In the genomic region with DNA sequence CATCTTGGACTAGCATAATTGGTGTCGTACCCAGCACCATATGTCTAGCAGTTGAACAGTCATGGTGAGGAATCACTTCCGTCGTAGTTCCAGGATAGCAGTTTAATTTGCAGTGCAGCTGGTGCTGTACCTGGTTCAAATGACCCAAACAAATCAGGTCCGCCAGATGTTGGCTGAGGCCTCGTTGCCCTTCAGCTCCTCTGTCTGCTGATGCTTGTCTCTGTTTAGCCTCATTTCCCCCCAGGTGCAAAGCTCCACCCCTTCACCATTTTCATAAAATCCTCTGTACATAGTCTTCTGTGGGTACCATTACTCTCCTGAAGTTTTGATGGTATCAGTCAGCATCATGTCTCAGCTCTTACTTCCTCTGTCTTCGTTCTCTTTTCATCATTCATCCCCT, we compare ENCODE assay signal across 18 cellular contexts.
"Had no signal": no experiment of that assay in that cellular context is flagged by ENCODE, and none has a peak within 500 bp of the region (broad histone marks: within the 10 kb centered on the region; RNA-seq: fewer than 3 reads in every experiment).

No MANE protein-coding gene starts in this region.

- H3K4me1 ChIP-seq: parathyroid adenoma, thyroid gland had no signal

- H3K27ac ChIP-seq: brain microvascular endothelial cell, hepatocyte, parathyroid adenoma, thyroid gland, vagina had no signal

- H3K79me2 ChIP-seq: parathyroid adenoma had no signal

- DNase-seq: activated CD4-positive, alpha-beta T cell treated with anti-CD3 and anti-CD28 coated beads, Interleukin-2, amount 50 U/mL, for 4 hours; activated CD8-positive, alpha-beta memory T cell treated with anti-CD3 and anti-CD28 coated beads, Interleukin-2, amount 50 U/mL, for 4 hours; activated naive CD4-positive, alpha-beta T cell treated with anti-CD3 and anti-CD28 coated beads, Interleukin-2, amount 50 U/mL, for 16 hours; brain microvascular endothelial cell; cerebellar nuclear complex; endodermal cell; erythroblast; kidney glomerular epithelial cell; stimulated activated CD4-positive, alpha-beta T cell treated with anti-CD3 and anti-CD28 coated beads, Interleukin-2, amount 100 ng/mL, for 48 hours; stimulated activated CD8-positive, alpha-beta memory T cell treated with anti-CD3 and anti-CD28 coated beads, Interleukin-4, amount 100 ng/mL, for 48 hours; stomach; thyroid gland had no signal

- H3K4me2 ChIP-seq: hepatocyte had no signal

- H3K27me3 Mint-ChIP-seq: dendritic cell treated with granulocyte-macrophage colony-stimulating factor and Interleukin-4, amounts not matched to agents 40 ng/mL and 50 ng/mL, for 4 days had no signal

- H3K27ac Mint-ChIP-seq: activated T-helper 2 cell treated with anti-CD3 and anti-CD28 coated beads, Interferon-gamma antibody, Interleukin-2, Interleukin-4, amounts not matched to agents 10 μg/mL and 5 μg/mL and 100 μg/mL, durations not matched to agents 14 hours and 24 hours and 36 hours; dendritic cell treated with granulocyte-macrophage colony-stimulating factor and Interleukin-4, amounts not matched to agents 40 ng/mL and 50 ng/mL, for 4 days; endodermal cell; T-helper 1 cell treated with Interleukin-12 subunit alpha and Interleukin-12 subunit beta and Interleukin-4 antibody, amounts not matched to agents 30 μg/mL and 1 μg/mL, for 36 hours had no signal

- H2AFZ ChIP-seq: hepatocyte, parathyroid adenoma had no signal

- H3K4me1 Mint-ChIP-seq: endodermal cell had no signal

- H3K36me3 ChIP-seq: brain microvascular endothelial cell, thyroid gland, vagina had no signal

- H3K9ac ChIP-seq: parathyroid adenoma had no signal

- H3K4me3 ChIP-seq: hepatocyte, stomach, thyroid gland, vagina had no signal

- H3K9me3 ChIP-seq: stomach, thyroid gland, vagina had no signal

- H3K27me3 ChIP-seq: brain microvascular endothelial cell, hepatocyte, stomach, thyroid gland, vagina had no signal

- H3K4me3 Mint-ChIP-seq: dendritic cell treated with granulocyte-macrophage colony-stimulating factor and Interleukin-4, amounts not matched to agents 40 ng/mL and 50 ng/mL, for 4 days; endodermal cell; T-helper 1 cell treated with Interleukin-12 subunit alpha and Interleukin-12 subunit beta and Interleukin-4 antibody, amounts not matched to agents 30 μg/mL and 1 μg/mL, for 36 hours had no signal
